8 cellular contexts compared by ENCODE assay signal in the genomic region with DNA sequence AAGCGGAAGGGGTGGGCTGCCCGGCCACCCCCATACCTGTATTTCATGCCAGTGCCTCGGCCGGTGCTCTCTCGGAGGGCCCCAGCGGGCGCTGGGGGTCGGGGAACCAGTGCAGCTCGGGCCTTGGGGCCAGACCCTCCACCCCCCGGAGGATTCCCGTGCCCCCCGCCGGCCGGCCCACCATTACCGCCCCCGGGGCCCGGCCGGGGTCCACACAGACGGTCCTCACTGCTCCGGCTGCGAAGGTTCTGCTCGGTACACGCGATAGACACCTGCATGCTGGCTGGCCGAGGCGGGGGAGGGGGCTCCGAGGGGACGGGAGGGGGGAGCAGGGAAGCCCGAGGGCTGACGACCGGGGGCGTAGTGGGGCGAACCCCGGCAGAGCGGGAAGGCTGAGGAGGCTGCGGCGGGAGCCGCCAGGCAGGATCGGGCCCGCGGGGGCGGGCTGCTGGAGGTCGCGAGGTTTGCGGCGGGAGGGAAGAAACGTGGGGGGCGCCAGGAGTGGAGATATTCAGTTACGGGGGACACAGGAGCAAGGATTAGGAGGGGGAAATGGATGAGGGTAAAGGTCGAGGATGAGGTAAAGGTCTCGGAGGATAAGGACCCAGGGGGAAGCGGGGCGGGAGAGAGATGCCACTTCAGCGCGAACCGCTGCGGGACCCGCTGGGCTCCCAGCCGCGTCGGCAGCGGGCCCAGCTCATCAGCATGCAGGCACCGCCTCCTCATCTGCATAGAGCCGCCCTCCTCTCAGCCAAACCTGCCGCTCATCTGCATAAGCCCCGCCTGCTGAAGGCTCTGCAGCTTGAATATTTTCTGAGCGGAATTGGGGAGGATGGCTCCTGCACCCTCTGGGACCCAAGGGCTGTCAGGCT. TPM values are rescaled to one million over a fixed set of nuclear protein-coding genes. Genes with fewer than 3 reads are reported as not detected.
A peak's percentile ranks its signal among the peaks of the same experiment; 100 is the strongest.
DNase-seq lines count a peak whose midpoint lies in the region; ATAC-seq and TF ChIP-seq lines count a peak whose summit lies in the region.

A gene (minus strand): TSS at position 699 of the 872 bp plus-strand sequence. CDS start 421 bp downstream, at position 278.

- H3K4me1 Mint-ChIP-seq in activated T-cell treated with anti-CD3 and anti-CD28 coated beads, Interleukin-2, amount 50 U/mL, for 4 hours (ENCODE audit: low read depth) = peaks cover 40% of the 10 kb centered on the region

- peak within 1 kb of the TSS; percentile 99 for H3K4me2 ChIP-seq in osteoblast (ENCODE audit: insufficient read depth, low read length)

- peak within 1 kb of the TSS; percentile 92 for H2AFZ ChIP-seq in osteoblast (ENCODE audit: low read length)

- H3K27me3 ChIP-seq in AG04450 (ENCODE audit: control insufficient read depth, insufficient read depth, low read length) = no peaks in the 10 kb centered on the region
- no peaks in the 10 kb centered on the region for H3K27me3 ChIP-seq in osteoblast (ENCODE audit: insufficient read depth, low read length)

- H4K20me1 ChIP-seq in osteoblast (ENCODE audit: insufficient read depth, low read length) = no peaks in the 10 kb centered on the region

- H3K36me3 Mint-ChIP-seq in activated T-cell treated with anti-CD3 and anti-CD28 coated beads, Interleukin-2, amount 50 U/mL, for 4 hours (ENCODE audit: insufficient read depth) = peaks cover 4% of the 10 kb centered on the region

- H3K9me3 Mint-ChIP-seq in activated T-cell treated with anti-CD3 and anti-CD28 coated beads, Interleukin-2, amount 50 U/mL, for 4 hours = no peaks in the 10 kb centered on the region

- H3K79me2 ChIP-seq in osteoblast (ENCODE audit: insufficient read depth, low read length) = peaks cover 38% of the 10 kb centered on the region

- H3K9me3 ChIP-seq in AG04450 (ENCODE audit: control insufficient read depth, insufficient read depth, low read length) (no peaks in the 10 kb centered on the region), osteoblast (ENCODE audit: low read depth, low read length) (no peaks in the 10 kb centered on the region)

- ATAC-seq in activated T-cell treated with anti-CD3 and anti-CD28 coated beads, Interleukin-2, amount 50 U/mL, for 4 hours = peak in 1 of 2 donors; percentile 6
- ATAC-seq in GM18517 (IDR thresholded peaks at IDR 0.05; ENCODE audit: unreplicated experiment) (no peak), HG03565 (IDR thresholded peaks at IDR 0.05; ENCODE audit: unreplicated experiment) (no peak)

- DNase-seq in AG04450 (ENCODE audit: low read depth, low spot score) (no peak), fibroblast of gingiva (ENCODE audit: low read depth) (peak; percentile 70), osteoblast (ENCODE audit: insufficient read length, low spot score, missing footprints) (peak; percentile 96)
- peak; percentile 58 for DNase-seq in Jurkat, Clone E6-1 (ENCODE audit: low read depth, low spot score)
- peak; percentile 42 for DNase-seq in activated T-cell treated with anti-CD3 and anti-CD28 coated beads, Interleukin-2, amount 50 U/mL, for 4 hours
- no peak for DNase-seq in effector CD8-positive, alpha-beta T cell (lab: John Stamatoyannopoulos, UW)

- H3K4me3 Mint-ChIP-seq in activated T-cell treated with anti-CD3 and anti-CD28 coated beads, Interleukin-2, amount 50 U/mL, for 4 hours = peak within 1 kb of the TSS; percentile 97

- TF ChIP-seq CTCF in AG04450 (IDR thresholded peaks at IDR 0.05; ENCODE audit: low read depth, low read length) = no peak
- TF ChIP-seq CTCF in osteoblast (IDR thresholded peaks at IDR 0.05; ENCODE audit: extremely low read depth, low read depth, low read length) = no peak

- peaks cover 28% of the 10 kb centered on the region for H3K4me1 ChIP-seq in osteoblast (ENCODE audit: insufficient read depth, low read length)

- CTCF ChIA-PET in AG04450 (lab: Charles Lee) = interaction anchor here (1.1 to 1.4 kb wide), 3 partner anchors 61 to 144 kb away, joined by 3 to 5 read pairs (median 5); no protein-coding TSS in a partner anchor

- peaks cover 4% of the 10 kb centered on the region for H3K36me3 ChIP-seq in osteoblast (ENCODE audit: insufficient read depth, low read length)

- H3K27ac ChIP-seq in AG04450 (ENCODE audit: low read depth, low read length) = peak within 1 kb of the TSS; percentile 2
- no peak within 1 kb of the TSS for H3K27ac ChIP-seq in osteoblast (ENCODE audit: low read depth, low read length)

- H3K27me3 Mint-ChIP-seq in activated T-cell treated with anti-CD3 and anti-CD28 coated beads, Interleukin-2, amount 50 U/mL, for 4 hours (ENCODE audit: low read depth) = no peaks in the 10 kb centered on the region

- POLR2A ChIA-PET in AG04450 (lab: Yijun Ruan, JAX) = interaction anchor here (1.0 kb wide), 2 partner anchors 12 to 14 kb away, joined by 5 to 6 read pairs; a partner anchor contains a TSS

- peak within 1 kb of the TSS; percentile 63 for H3K4me3 ChIP-seq in AG04450 (ENCODE audit: low read depth, low read length)
- peak within 1 kb of the TSS; percentile 50 for H3K4me3 ChIP-seq in Jurkat, Clone E6-1 (ENCODE audit: low read length)
- H3K4me3 ChIP-seq in osteoblast (ENCODE audit: insufficient read depth, low read length) = peak within 1 kb of the TSS; percentile 71

RNA-seq across cellular contexts. Expression of the gene that starts here (rescaled TPM):
- 2.2 and 3.1 TPM in 2 replicates for polyA plus RNA-seq in AG04450 (2011; rRNA removed)
- polyA minus RNA-seq in AG04450 (2011; rRNA and poly(A)+ RNA removed) = 1.4 and 1.8 TPM in 2 replicates
- polyA plus RNA-seq in Jurkat, Clone E6-1 (2012; ENCODE audit: insufficient read depth, insufficient read length) = 21.4 TPM
- total RNA-seq in activated T-cell treated with anti-CD3 and anti-CD28 coated beads, Interleukin-2, amount 50 U/mL, for 4 hours = 10 to 100 TPM; 10.3 to 11.5 (median 11.4) TPM
- under 0.01 and 0.29 TPM in 2 replicates for total RNA-seq in osteoblast

Comparison
In these comparisons a context has a peak if more than half of its experiments do, and no peak if none do; other contexts are left out.
1. Peak in DNase-seq, H3K4me3 ChIP-seq and H3K4me2 ChIP-seq in osteoblast; RNA of the gene not detected or under 1 TPM.
2. DNase-seq: peak in Jurkat, Clone E6-1 (single experiment), activated T-cell treated with anti-CD3 and anti-CD28 coated beads, Interleukin-2, amount 50 U/mL, for 4 hours (single experiment) and fibroblast of gingiva (single experiment); none in AG04450 (single experiment) and effector CD8-positive, alpha-beta T cell (single experiment).
3. Peak in every context shown above with its lines, with median percentiles within 50 percentile points of each other: H3K4me3 ChIP-seq.